Comparison of ENCODE assay signal across 8 cellular contexts in the genomic region with DNA sequence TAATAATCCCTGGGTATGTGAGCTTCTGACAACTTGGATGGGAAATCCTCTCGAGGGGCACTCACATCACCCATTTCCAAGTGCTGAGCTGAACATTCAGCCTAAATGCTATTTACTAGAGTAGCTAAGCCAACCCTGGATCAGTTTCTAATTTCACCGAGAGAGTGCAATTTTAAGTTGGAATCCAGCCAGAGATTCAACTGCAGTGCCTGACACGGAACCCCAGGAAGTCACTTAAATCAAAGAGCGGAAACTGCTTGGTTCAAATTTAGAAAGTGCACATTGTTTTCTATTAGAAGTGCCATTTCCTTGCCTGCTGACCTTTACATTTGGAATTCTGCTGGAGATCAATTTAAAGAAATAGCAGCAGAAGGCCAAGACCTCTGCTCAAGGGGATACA. TPM values are rescaled to one million over a fixed set of nuclear protein-coding genes. Genes with fewer than 3 reads are reported as not detected.
DNase-seq lines count a peak whose midpoint lies in the region; ATAC-seq and TF ChIP-seq lines count a peak whose summit lies in the region.

No MANE protein-coding gene starts in this region.

- TF ChIP-seq POLR2A in testis (IDR thresholded peaks at IDR 0.05): no peak

- no peaks in the 10 kb centered on the region for H3K27me3 ChIP-seq in BLaER1
- H3K27me3 ChIP-seq in HUES6 (ENCODE audit: control insufficient read depth, insufficient read depth, low read length): no peaks in the 10 kb centered on the region
- no peaks in the 10 kb centered on the region for H3K27me3 ChIP-seq in right cardiac atrium (ENCODE audit: control insufficient read depth, insufficient read depth)
- H3K27me3 ChIP-seq in testis: no peaks in the 10 kb centered on the region

- peaks cover 14% of the 10 kb centered on the region for H3K36me3 ChIP-seq in BLaER1
- H3K36me3 ChIP-seq in HUES6 (ENCODE audit: control insufficient read depth, insufficient read depth, low read length): peaks cover 98% of the 10 kb centered on the region
- no peaks in the 10 kb centered on the region for H3K36me3 ChIP-seq in testis (ENCODE audit: low read depth, missing control alignments)

- POLR2A ChIA-PET in GM10248 (lab: Yijun Ruan, JAX): no interaction called here

- peak overlapping the region; percentile 94 for H3K4me2 ChIP-seq in BLaER1

- TF ChIP-seq CTCF in GM10248 (IDR thresholded peaks at IDR 0.05; ENCODE audit: control extremely low read depth, extremely low read depth, low read depth, missing control alignments) (no peak), testis (IDR thresholded peaks at IDR 0.05) (no peak)

- peak overlapping the region; percentile 51 for H3K4me3 ChIP-seq in BLaER1
- peak overlapping the region; percentile 22; the same call in 1 of the 2 replicates for H3K4me3 ChIP-seq in HUES6 (ENCODE audit: low read depth, low read length)
- no peak overlapping the region for H3K4me3 ChIP-seq in right cardiac atrium (ENCODE audit: low read length)
- no peak overlapping the region for H3K4me3 ChIP-seq in testis

- H4K20me1 ChIP-seq in BLaER1: no peaks in the 10 kb centered on the region

- H3K4me1 ChIP-seq in BLaER1 (peaks cover 100% of the 10 kb centered on the region), HUES6 (ENCODE audit: control insufficient read depth, insufficient read depth, low read length) (peaks cover 84% of the 10 kb centered on the region), right cardiac atrium (ENCODE audit: control insufficient read depth, insufficient read depth, low read length) (peaks cover 25% of the 10 kb centered on the region), testis (no peaks in the 10 kb centered on the region)

- CTCF ChIA-PET in GM10248 (lab: Yijun Ruan, JAX): no interaction called here

- intact Hi-C loops in right cardiac atrium (cut with DNase I): no loop called here
- intact Hi-C loops in testis (cut with DNase I; ENCODE audit: low total_unique reads): no loop called here

- WGBS in right cardiac atrium: 2% methylated on average over 4 of the region's 4 CpGs
- 18 to 31% methylated on average over 4 of the region's 4 CpGs for WGBS in testis, 2 donors

- ATAC-seq in right cardiac atrium (peak; percentile 46), HG03159 (IDR thresholded peaks at IDR 0.05; ENCODE audit: unreplicated experiment) (no peak), GM19023 (IDR thresholded peaks at IDR 0.05; ENCODE audit: unreplicated experiment) (no peak)

- H3K27ac ChIP-seq in BLaER1: peak overlapping the region; percentile 94
- H3K27ac ChIP-seq in HUES6 (ENCODE audit: low read depth, low read length): no peak overlapping the region
- peak overlapping the region; percentile 51 for H3K27ac ChIP-seq in right cardiac atrium (ENCODE audit: low read length)
- no peak overlapping the region for H3K27ac ChIP-seq in testis

- H3K9me3 ChIP-seq in BLaER1 (no peaks in the 10 kb centered on the region), HUES6 (ENCODE audit: control insufficient read depth, insufficient read depth, low read depth, low read length) (no peaks in the 10 kb centered on the region), right cardiac atrium (ENCODE audit: control insufficient read depth, low read length) (no peaks in the 10 kb centered on the region), testis (no peaks in the 10 kb centered on the region)

- DNase-seq in RPMI7951 (ENCODE audit: low read depth) (peak; percentile 83), right cardiac atrium (no peak), GM10248 (ENCODE audit: extremely low spot score) (no peak), testis (no peak)

- H3K9ac ChIP-seq in BLaER1: peak overlapping the region; percentile 86
- no peak overlapping the region for H3K9ac ChIP-seq in HUES6 (ENCODE audit: low read length)

RNA-seq across cellular contexts. Expression of gene SPRY4, which starts 8.8 kb away (rescaled TPM):
- 23.7 TPM in 2 replicates for total RNA-seq in RPMI7951 (2014; rRNA removed; shearing (Covaris generic))
- total RNA-seq in right cardiac atrium: 10 to 100 TPM in 2 of 4 donors, 1 to 10 TPM in 2; 8.3 to 18.3 (median 11.7) TPM
- polyA plus RNA-seq in right cardiac atrium: 8.1 TPM
- total RNA-seq in testis: 1 to 10 TPM; 5.3 to 7.2 TPM
- 3.8 TPM for polyA plus RNA-seq in testis (ENCODE audit: insufficient read depth, low read depth, low replicate concordance)

Comparison
In these comparisons a context has a peak if more than half of its experiments do, and no peak if none do; other contexts are left out.
1. H3K27ac ChIP-seq: peak in BLaER1 (single experiment) and right cardiac atrium (single experiment); none in HUES6 (single experiment) and testis (0 of 2).
2. H3K4me3 ChIP-seq: peak in BLaER1 (single experiment) and HUES6 (single experiment); none in right cardiac atrium (single experiment) and testis (0 of 2).
3. ATAC-seq: peak in right cardiac atrium (2 of 2); none in HG03159 (single experiment) and GM19023 (single experiment).